Comparison of ENCODE assay signal across 13 cellular contexts in genomic region chr1:63705058-63705457, GRCh38.
DNase-seq lines count a peak whose midpoint lies in the region; ATAC-seq, FAIRE-seq and TF ChIP-seq lines count a peak whose summit lies in the region.
"Had no signal": no experiment of that assay in that cellular context is flagged by ENCODE, and none has a peak within 500 bp of the region (broad histone marks: within the 10 kb centered on the region; RNA-seq: fewer than 3 reads in every experiment).

No MANE protein-coding gene starts in this region.

- WGBS in pancreas, 2 donors: 6 to 14% methylated on average over 6 of the region's 6 CpGs

- no peak for TF ChIP-seq CTCF in pancreas (IDR thresholded peaks at IDR 0.05)
- TF ChIP-seq CTCF in GM10266 (IDR thresholded peaks at IDR 0.05; ENCODE audit: control insufficient read depth, insufficient read depth, low read depth, missing control alignments): no peak

- peak; percentile 96 for ATAC-seq in GM18907 (IDR thresholded peaks at IDR 0.05; ENCODE audit: unreplicated experiment)
- peak; percentile 95 for ATAC-seq in HG02678 (IDR thresholded peaks at IDR 0.05; ENCODE audit: unreplicated experiment)
- ATAC-seq in HG03520 (IDR thresholded peaks at IDR 0.05; ENCODE audit: unreplicated experiment): peak; percentile 48
- ATAC-seq in pancreas: peak; percentile 76 to 81 (median 78)
- no peak for ATAC-seq in stimulated activated naive CD8-positive, alpha-beta T cell treated with anti-CD3 and anti-CD28 coated beads, Interleukin-15, Interleukin-2, amounts not matched to agents 100 U/mL and 50 U/mL, for 24 hours
- ATAC-seq in naive thymus-derived CD8-positive, alpha-beta T cell: no peak
- ATAC-seq in GM21576 (IDR thresholded peaks at IDR 0.05; ENCODE audit: unreplicated experiment): no peak
- ATAC-seq: heart right ventricle had no signal

- H3K9me3 ChIP-seq in pancreas: no peaks in the 10 kb centered on the region
- H3K9me3 ChIP-seq: heart right ventricle had no signal

- no peak for FAIRE-seq in pancreas (lab: Jason Lieb, UNC)

- POLR2A ChIA-PET in naive thymus-derived CD8-positive, alpha-beta T cell (lab: Charles Lee): no interaction called here

- H3K4me1 ChIP-seq in pancreas: peaks cover 45 to 63% (median 53%) of the 10 kb centered on the region in 3 donors

- DNase-seq in pancreas (peak in 4 of 6 donors; percentile 52 to 62 (median 56)), GM10266 (ENCODE audit: extremely low spot score) (no peak)
- no peak for DNase-seq in stimulated activated naive CD8-positive, alpha-beta T cell treated with anti-CD3 and anti-CD28 coated beads, Interleukin-15, Interleukin-2, amounts not matched to agents 100 U/mL and 50 U/mL, for 24 hours
- DNase-seq in naive thymus-derived CD8-positive, alpha-beta T cell: no peak
- DNase-seq: activated CD4-positive, alpha-beta memory T cell treated with anti-CD3 and anti-CD28 coated beads for 36 hours; activated naive CD8-positive, alpha-beta T cell treated with anti-CD3 and anti-CD28 coated beads for 36 hours; CD4-positive, alpha-beta T cell; heart right ventricle; T-helper 1 cell had no signal

- intact Hi-C loops in pancreas (cut with DNase I): no loop called here

- peak overlapping the region in 3 of 4 donors; percentile 28 to 77 (median 65) for H3K27ac ChIP-seq in pancreas
- H3K27ac ChIP-seq: heart right ventricle had no signal

- peaks cover 3 to 41% (median 22%) of the 10 kb centered on the region in 5 donors for H3K27me3 Mint-ChIP-seq in naive thymus-derived CD8-positive, alpha-beta T cell
- H3K27me3 Mint-ChIP-seq: activated CD4-positive, alpha-beta memory T cell treated with anti-CD3 and anti-CD28 coated beads for 36 hours had no signal

- H3K4me3 Mint-ChIP-seq in naive thymus-derived CD8-positive, alpha-beta T cell: no peak overlapping the region
- H3K4me3 Mint-ChIP-seq: activated CD4-positive, alpha-beta memory T cell treated with anti-CD3 and anti-CD28 coated beads for 36 hours; activated naive CD8-positive, alpha-beta T cell treated with anti-CD3 and anti-CD28 coated beads for 36 hours; CD4-positive, alpha-beta T cell had no signal

- H3K27me3 ChIP-seq in pancreas: no peaks in the 10 kb centered on the region
- H3K27me3 ChIP-seq: heart right ventricle had no signal

- no peak overlapping the region for H3K4me3 ChIP-seq in pancreas
- H3K4me3 ChIP-seq: heart right ventricle had no signal

- no peaks in the 10 kb centered on the region for H3K9me3 Mint-ChIP-seq in naive thymus-derived CD8-positive, alpha-beta T cell
- H3K9me3 Mint-ChIP-seq: activated CD4-positive, alpha-beta memory T cell treated with anti-CD3 and anti-CD28 coated beads for 36 hours; activated naive CD8-positive, alpha-beta T cell treated with anti-CD3 and anti-CD28 coated beads for 36 hours; CD4-positive, alpha-beta T cell had no signal

- peaks cover 0 to 4% (median 0%) of the 10 kb centered on the region in 4 donors for H3K4me1 Mint-ChIP-seq in naive thymus-derived CD8-positive, alpha-beta T cell
- H3K4me1 Mint-ChIP-seq: activated naive CD8-positive, alpha-beta T cell treated with anti-CD3 and anti-CD28 coated beads for 36 hours had no signal

- no peaks in the 10 kb centered on the region for H3K36me3 Mint-ChIP-seq in naive thymus-derived CD8-positive, alpha-beta T cell
- H3K36me3 Mint-ChIP-seq: activated CD4-positive, alpha-beta memory T cell treated with anti-CD3 and anti-CD28 coated beads for 36 hours; activated naive CD8-positive, alpha-beta T cell treated with anti-CD3 and anti-CD28 coated beads for 36 hours had no signal

- H3K27ac Mint-ChIP-seq in naive thymus-derived CD8-positive, alpha-beta T cell: no peak overlapping the region
- H3K27ac Mint-ChIP-seq: activated CD4-positive, alpha-beta memory T cell treated with anti-CD3 and anti-CD28 coated beads for 36 hours; activated naive CD8-positive, alpha-beta T cell treated with anti-CD3 and anti-CD28 coated beads for 36 hours; CD4-positive, alpha-beta T cell had no signal

- H3K36me3 ChIP-seq in pancreas: no peaks in the 10 kb centered on the region
- H3K36me3 ChIP-seq: heart right ventricle had no signal

Comparison
In these comparisons a context has a peak if more than half of its experiments do, and no peak if none do; other contexts are left out.
1. ATAC-seq: peak in GM18907 (single experiment), HG02678 (single experiment), HG03520 (single experiment) and pancreas (4 of 4); none in stimulated activated naive CD8-positive, alpha-beta T cell treated with anti-CD3 and anti-CD28 coated beads, Interleukin-15, Interleukin-2, amounts not matched to agents 100 U/mL and 50 U/mL, for 24 hours (single experiment), naive thymus-derived CD8-positive, alpha-beta T cell (0 of 2) and GM21576 (single experiment).
2. DNase-seq: peak in pancreas (4 of 6); none in stimulated activated naive CD8-positive, alpha-beta T cell treated with anti-CD3 and anti-CD28 coated beads, Interleukin-15, Interleukin-2, amounts not matched to agents 100 U/mL and 50 U/mL, for 24 hours (single experiment), naive thymus-derived CD8-positive, alpha-beta T cell (0 of 10) and GM10266 (single experiment).